8 cellular contexts compared by ENCODE assay signal in genomic region chr1:156435551-156436318, GRCh38.
DNase-seq lines count a peak whose midpoint lies in the region; ATAC-seq lines count a peak whose summit lies in the region.

No MANE protein-coding gene starts in this region.

- no peaks in the 10 kb centered on the region for H3K9me3 Mint-ChIP-seq in activated naive CD8-positive, alpha-beta T cell (ENCODE audit: low read depth)

- intact Hi-C loops in left colon (cut with DNase I, micrococcal nuclease), result no loop called here

- H3K36me3 Mint-ChIP-seq in activated naive CD8-positive, alpha-beta T cell, result no peaks in the 10 kb centered on the region

- peaks cover 56% of the 10 kb centered on the region for H3K27me3 Mint-ChIP-seq in activated naive CD8-positive, alpha-beta T cell

- peak overlapping the region; percentile 65 for H3K27ac ChIP-seq in temporal lobe (ENCODE audit: low read depth, low read length)

- ATAC-seq in left colon (peak; percentile 22), HG02678 (IDR thresholded peaks at IDR 0.05; ENCODE audit: unreplicated experiment) (no peak)

- H3K27ac Mint-ChIP-seq in activated naive CD8-positive, alpha-beta T cell, result peak overlapping the region; percentile 24

- DNase-seq in NCI-H82 (lab: John Stamatoyannopoulos, UW), result peak; percentile 37
- no peak for DNase-seq in NCI-H82 treated with DMSO at 0.1 percent for 48 hours (lab: John Stamatoyannopoulos, UW; ENCODE audit: unreplicated experiment)
- DNase-seq in left colon, result peak in 1 of 2 donors; percentile 37
- DNase-seq in NCI-H1105 treated with DMSO at 0.1 percent for 48 hours (lab: John Stamatoyannopoulos, UW), result no peak
- no peak for DNase-seq in mucosa of gallbladder (ENCODE audit: low spot score)

- H3K4me1 Mint-ChIP-seq in activated naive CD8-positive, alpha-beta T cell (ENCODE audit: low read depth), result peaks cover 45% of the 10 kb centered on the region

- H3K4me3 Mint-ChIP-seq in activated naive CD8-positive, alpha-beta T cell, result peak overlapping the region; percentile 88
